1 cellular context compared by ENCODE assay signal in the genomic region with DNA sequence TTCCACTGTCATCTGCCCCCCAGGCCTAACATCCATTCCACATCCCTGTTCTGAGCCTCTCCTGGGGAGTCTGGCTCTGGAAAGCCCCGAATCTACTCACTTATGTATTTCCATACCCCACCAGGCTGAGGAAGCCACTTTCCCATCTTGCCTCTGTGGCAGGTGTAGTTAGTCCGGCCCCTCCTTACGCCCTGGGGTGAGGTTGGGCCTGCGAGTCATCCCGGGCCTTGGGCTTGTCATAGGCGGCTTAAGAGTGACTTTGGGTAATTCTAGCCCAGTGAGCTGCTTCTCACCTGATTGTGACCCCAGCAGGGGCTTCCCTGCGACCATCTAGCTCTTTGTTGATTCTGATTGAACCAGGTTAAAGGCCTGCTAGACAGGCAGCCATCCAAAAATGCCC.
TF ChIP-seq lines count a peak whose summit lies in the region.

No MANE protein-coding gene starts in this region.

TF ChIP-seq in GM23338, 12 proteins besides CTCF, POLR2A, EP300 and RAD21 (continued from another document):
- TF ChIP-seq, protein P1, sequence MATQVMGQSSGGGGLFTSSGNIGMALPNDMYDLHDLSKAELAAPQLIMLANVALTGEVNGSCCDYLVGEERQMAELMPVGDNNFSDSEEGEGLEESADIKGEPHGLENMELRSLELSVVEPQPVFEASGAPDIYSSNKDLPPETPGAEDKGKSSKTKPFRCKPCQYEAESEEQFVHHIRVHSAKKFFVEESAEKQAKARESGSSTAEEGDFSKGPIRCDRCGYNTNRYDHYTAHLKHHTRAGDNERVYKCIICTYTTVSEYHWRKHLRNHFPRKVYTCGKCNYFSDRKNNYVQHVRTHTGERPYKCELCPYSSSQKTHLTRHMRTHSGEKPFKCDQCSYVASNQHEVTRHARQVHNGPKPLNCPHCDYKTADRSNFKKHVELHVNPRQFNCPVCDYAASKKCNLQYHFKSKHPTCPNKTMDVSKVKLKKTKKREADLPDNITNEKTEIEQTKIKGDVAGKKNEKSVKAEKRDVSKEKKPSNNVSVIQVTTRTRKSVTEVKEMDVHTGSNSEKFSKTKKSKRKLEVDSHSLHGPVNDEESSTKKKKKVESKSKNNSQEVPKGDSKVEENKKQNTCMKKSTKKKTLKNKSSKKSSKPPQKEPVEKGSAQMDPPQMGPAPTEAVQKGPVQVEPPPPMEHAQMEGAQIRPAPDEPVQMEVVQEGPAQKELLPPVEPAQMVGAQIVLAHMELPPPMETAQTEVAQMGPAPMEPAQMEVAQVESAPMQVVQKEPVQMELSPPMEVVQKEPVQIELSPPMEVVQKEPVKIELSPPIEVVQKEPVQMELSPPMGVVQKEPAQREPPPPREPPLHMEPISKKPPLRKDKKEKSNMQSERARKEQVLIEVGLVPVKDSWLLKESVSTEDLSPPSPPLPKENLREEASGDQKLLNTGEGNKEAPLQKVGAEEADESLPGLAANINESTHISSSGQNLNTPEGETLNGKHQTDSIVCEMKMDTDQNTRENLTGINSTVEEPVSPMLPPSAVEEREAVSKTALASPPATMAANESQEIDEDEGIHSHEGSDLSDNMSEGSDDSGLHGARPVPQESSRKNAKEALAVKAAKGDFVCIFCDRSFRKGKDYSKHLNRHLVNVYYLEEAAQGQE (IDR thresholded peaks at IDR 0.05; ENCODE audit: unreplicated experiment): no peak
- TF ChIP-seq JUNB (IDR thresholded peaks at IDR 0.05; ENCODE audit: unreplicated experiment) (no peak), EZH2phosphoT487 (IDR thresholded peaks at IDR 0.05; ENCODE audit: unreplicated experiment) (no peak), POLR2AphosphoS5 (IDR thresholded peaks at IDR 0.05; ENCODE audit: low read depth) (no peak), CREB1 (CRISPR knock-in tag; IDR thresholded peaks at IDR 0.05; ENCODE audit: low read depth) (no peak), STAT1 (IDR thresholded peaks at IDR 0.05; ENCODE audit: unreplicated experiment) (no peak)
